In the genomic region with DNA sequence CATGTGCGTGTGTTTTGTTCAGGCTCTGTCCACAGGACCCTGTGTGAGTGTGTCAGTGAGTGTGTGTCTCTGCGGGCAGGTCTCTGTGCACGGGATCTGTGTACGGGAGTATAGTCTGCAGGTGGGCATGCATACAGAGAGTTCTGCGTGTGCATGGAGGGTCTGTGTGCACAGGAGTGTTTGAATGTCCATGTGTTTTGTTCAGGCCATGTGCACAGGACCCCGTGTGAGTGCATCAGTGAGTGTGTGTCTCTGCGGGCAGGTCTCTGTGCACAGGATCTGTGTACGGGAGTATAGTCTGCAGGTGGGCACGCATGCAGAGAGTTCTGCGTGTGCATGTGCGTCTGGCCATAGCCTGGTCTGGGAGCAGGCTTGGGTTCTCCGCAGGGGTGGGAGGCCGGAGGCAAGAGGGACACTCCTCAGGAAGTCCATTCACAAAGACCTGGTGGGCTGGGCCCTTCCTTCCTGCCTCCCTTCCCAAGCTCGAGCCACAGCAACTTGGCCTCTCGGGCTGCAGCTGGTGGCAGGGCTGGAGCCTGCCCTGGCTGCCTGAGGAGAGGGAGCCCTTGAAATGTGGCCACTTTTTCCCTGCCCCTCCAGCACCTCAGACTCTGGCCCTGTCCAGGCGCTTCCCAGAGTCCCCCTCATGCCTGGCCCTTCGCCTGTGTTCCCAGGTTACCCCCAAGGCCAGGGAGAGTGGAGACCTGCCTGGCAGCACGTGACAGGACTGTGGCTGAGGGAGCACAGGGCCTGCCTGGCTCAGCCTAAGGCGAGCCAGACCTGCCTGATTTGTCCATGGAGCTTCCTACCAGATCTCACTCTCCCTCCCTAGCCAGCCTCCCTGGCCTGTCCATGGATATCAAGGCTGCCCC, we compare ENCODE assay signal across 1 cellular context.
A peak's percentile ranks its signal among the peaks of the same experiment; 100 is the strongest.
TF ChIP-seq lines count a peak whose summit lies in the region.

No MANE protein-coding gene starts in this region.

TF ChIP-seq in HepG2, 621 proteins besides CTCF, POLR2A, EP300 and RAD21 (continued from another document and continues in another):
- TF ChIP-seq THAP9 (CRISPR knock-in tag; IDR thresholded peaks at IDR 0.05; ENCODE audit: borderline replicate concordance) (no peak; the same call in 1 of the 2 replicates), ZNF563 (CRISPR knock-in tag; IDR thresholded peaks at IDR 0.05) (no peak; the same call in 1 of the 2 replicates), ZNF460 (CRISPR knock-in tag; IDR thresholded peaks at IDR 0.05; ENCODE audit: borderline replicate concordance) (no peak), RCOR2 (CRISPR knock-in tag; IDR thresholded peaks at IDR 0.05) (no peak), NFE2L2 (IDR thresholded peaks at IDR 0.05; ENCODE audit: low read length) (no peak), ZNF510 (CRISPR knock-in tag; IDR thresholded peaks at IDR 0.05; ENCODE audit: low read depth) (no peak), TP53 (CRISPR knock-in tag; conservative IDR thresholded peaks at IDR 0.05) (no peak), ZFP1 (CRISPR knock-in tag; IDR thresholded peaks at IDR 0.05) (no peak), ZHX2 (IDR thresholded peaks at IDR 0.05; ENCODE audit: low read depth) (no peak), ZHX2 (CRISPR knock-in tag; IDR thresholded peaks at IDR 0.05; ENCODE audit: borderline replicate concordance) (no peak), KLF16 (CRISPR knock-in tag; IDR thresholded peaks at IDR 0.05) (no peak), ZNF468 (CRISPR knock-in tag; IDR thresholded peaks at IDR 0.05) (no peak; the same call in 1 of the 2 replicates), ZNF484 (CRISPR knock-in tag; IDR thresholded peaks at IDR 0.05; ENCODE audit: borderline replicate concordance, low read depth) (no peak), ZNF329 (CRISPR knock-in tag; IDR thresholded peaks at IDR 0.05; ENCODE audit: low read depth) (no peak), ZNF280D (CRISPR knock-in tag; IDR thresholded peaks at IDR 0.05) (no peak), ZNF20 (CRISPR knock-in tag; IDR thresholded peaks at IDR 0.05) (no peak), RAD51 (IDR thresholded peaks at IDR 0.05; ENCODE audit: borderline replicate concordance) (no peak; the same call in 1 of the 2 replicates), ARNT (IDR thresholded peaks at IDR 0.05) (no peak), ZSCAN20 (CRISPR knock-in tag; IDR thresholded peaks at IDR 0.05; ENCODE audit: borderline replicate concordance) (no peak), CHD4 (IDR thresholded peaks at IDR 0.05; ENCODE audit: borderline replicate concordance, low read length) (no peak), MEIS1 (CRISPR knock-in tag; IDR thresholded peaks at IDR 0.05; ENCODE audit: borderline replicate concordance) (0 out of 2 replicates have a peak, but pooled peaks have one; percentile 45), ZNF138 (CRISPR knock-in tag; IDR thresholded peaks at IDR 0.05; ENCODE audit: low read depth) (peak; percentile 49; the same call in 1 of the 2 replicates)
- TF ChIP-seq, protein P1, sequence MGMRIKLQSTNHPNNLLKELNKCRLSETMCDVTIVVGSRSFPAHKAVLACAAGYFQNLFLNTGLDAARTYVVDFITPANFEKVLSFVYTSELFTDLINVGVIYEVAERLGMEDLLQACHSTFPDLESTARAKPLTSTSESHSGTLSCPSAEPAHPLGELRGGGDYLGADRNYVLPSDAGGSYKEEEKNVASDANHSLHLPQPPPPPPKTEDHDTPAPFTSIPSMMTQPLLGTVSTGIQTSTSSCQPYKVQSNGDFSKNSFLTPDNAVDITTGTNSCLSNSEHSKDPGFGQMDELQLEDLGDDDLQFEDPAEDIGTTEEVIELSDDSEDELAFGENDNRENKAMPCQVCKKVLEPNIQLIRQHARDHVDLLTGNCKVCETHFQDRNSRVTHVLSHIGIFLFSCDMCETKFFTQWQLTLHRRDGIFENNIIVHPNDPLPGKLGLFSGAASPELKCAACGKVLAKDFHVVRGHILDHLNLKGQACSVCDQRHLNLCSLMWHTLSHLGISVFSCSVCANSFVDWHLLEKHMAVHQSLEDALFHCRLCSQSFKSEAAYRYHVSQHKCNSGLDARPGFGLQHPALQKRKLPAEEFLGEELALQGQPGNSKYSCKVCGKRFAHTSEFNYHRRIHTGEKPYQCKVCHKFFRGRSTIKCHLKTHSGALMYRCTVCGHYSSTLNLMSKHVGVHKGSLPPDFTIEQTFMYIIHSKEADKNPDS (CRISPR knock-in tag; IDR thresholded peaks at IDR 0.05): peak; percentile 78; the same call in 1 of the 2 replicates
- TF ChIP-seq, protein P2, sequence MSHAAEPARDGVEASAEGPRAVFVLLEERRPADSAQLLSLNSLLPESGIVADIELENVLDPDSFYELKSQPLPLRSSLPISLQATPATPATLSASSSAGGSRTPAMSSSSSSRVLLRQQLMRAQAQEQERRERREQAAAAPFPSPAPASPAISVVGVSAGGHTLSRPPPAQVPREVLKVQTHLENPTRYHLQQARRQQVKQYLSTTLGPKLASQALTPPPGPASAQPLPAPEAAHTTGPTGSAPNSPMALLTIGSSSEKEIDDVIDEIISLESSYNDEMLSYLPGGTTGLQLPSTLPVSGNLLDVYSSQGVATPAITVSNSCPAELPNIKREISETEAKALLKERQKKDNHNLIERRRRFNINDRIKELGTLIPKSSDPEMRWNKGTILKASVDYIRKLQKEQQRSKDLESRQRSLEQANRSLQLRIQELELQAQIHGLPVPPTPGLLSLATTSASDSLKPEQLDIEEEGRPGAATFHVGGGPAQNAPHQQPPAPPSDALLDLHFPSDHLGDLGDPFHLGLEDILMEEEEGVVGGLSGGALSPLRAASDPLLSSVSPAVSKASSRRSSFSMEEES (CRISPR knock-in tag; IDR thresholded peaks at IDR 0.05): peak; percentile 89
- TF ChIP-seq, protein P3, sequence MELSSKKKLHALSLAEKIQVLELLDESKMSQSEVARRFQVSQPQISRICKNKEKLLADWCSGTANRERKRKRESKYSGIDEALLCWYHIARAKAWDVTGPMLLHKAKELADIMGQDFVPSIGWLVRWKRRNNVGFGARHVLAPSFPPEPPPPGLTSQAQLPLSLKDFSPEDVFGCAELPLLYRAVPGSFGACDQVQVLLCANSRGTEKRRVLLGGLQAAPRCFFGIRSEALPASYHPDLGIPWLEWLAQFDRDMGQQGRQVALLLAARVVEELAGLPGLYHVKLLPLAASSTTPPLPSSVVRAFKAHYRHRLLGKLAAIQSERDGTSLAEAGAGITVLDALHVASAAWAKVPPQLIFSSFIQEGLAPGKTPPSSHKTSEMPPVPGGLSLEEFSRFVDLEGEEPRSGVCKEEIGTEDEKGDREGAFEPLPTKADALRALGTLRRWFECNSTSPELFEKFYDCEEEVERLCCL (CRISPR knock-in tag; IDR thresholded peaks at IDR 0.05; ENCODE audit: borderline replicate concordance): no peak
- TF ChIP-seq, protein P4, sequence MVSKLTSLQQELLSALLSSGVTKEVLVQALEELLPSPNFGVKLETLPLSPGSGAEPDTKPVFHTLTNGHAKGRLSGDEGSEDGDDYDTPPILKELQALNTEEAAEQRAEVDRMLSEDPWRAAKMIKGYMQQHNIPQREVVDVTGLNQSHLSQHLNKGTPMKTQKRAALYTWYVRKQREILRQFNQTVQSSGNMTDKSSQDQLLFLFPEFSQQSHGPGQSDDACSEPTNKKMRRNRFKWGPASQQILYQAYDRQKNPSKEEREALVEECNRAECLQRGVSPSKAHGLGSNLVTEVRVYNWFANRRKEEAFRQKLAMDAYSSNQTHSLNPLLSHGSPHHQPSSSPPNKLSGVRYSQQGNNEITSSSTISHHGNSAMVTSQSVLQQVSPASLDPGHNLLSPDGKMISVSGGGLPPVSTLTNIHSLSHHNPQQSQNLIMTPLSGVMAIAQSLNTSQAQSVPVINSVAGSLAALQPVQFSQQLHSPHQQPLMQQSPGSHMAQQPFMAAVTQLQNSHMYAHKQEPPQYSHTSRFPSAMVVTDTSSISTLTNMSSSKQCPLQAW (CRISPR knock-in tag; IDR thresholded peaks at IDR 0.05): 0 out of 2 replicates have a peak, but pooled peaks have one; percentile 15
